ENCODE assay signal across 9 cellular contexts in genomic region chr1:26378088-26378878, GRCh38. TPM values are rescaled to one million over a fixed set of nuclear protein-coding genes. Genes with fewer than 3 reads are reported as not detected.
DNase-seq lines count a peak whose midpoint lies in the region; ATAC-seq and TF ChIP-seq lines count a peak whose summit lies in the region.
"Had no signal": no experiment of that assay in that cellular context is flagged by ENCODE, and none has a peak within 500 bp of the region (broad histone marks: within the 10 kb centered on the region; RNA-seq: fewer than 3 reads in every experiment).

No MANE protein-coding gene starts in this region.

- TF ChIP-seq CTCF in GM12864 (IDR thresholded peaks at IDR 0.05; ENCODE audit: low read depth, low read length, missing control alignments) (no peak), left lung (IDR thresholded peaks at IDR 0.05) (no peak)

- H3K4me3 Mint-ChIP-seq in activated naive CD4-positive, alpha-beta T cell treated with anti-CD3 and anti-CD28 coated beads, Interleukin-2, amount 50 U/mL, for 24 hours: peak overlapping the region; percentile 64

- H3K4me3 ChIP-seq in GM12864 (ENCODE audit: low read depth, low read length) (no peak overlapping the region), left lung (no peak overlapping the region)

- H3K9me3 ChIP-seq in left lung: no peaks in the 10 kb centered on the region

- ATAC-seq in HG03064 (IDR thresholded peaks at IDR 0.05; ENCODE audit: low read depth, unreplicated experiment): peak; percentile 84
- peak; percentile 86 for ATAC-seq in left lung

- H3K36me3 Mint-ChIP-seq in activated naive CD4-positive, alpha-beta T cell treated with anti-CD3 and anti-CD28 coated beads, Interleukin-2, amount 50 U/mL, for 24 hours: no peaks in the 10 kb centered on the region

- H3K4me1 ChIP-seq in left lung: peaks cover 0 to 18% of the 10 kb centered on the region in 2 donors

- H3K9me3 Mint-ChIP-seq in activated naive CD4-positive, alpha-beta T cell treated with anti-CD3 and anti-CD28 coated beads, Interleukin-2, amount 50 U/mL, for 24 hours: no peaks in the 10 kb centered on the region

- H3K27ac Mint-ChIP-seq in activated naive CD4-positive, alpha-beta T cell treated with anti-CD3 and anti-CD28 coated beads, Interleukin-2, amount 50 U/mL, for 24 hours: peak overlapping the region; percentile 90

- H3K36me3 ChIP-seq in left lung: no peaks in the 10 kb centered on the region

- intact Hi-C loops in left lung (cut with DNase I): no loop called here

- H3K4me1 Mint-ChIP-seq in activated naive CD4-positive, alpha-beta T cell treated with anti-CD3 and anti-CD28 coated beads, Interleukin-2, amount 50 U/mL, for 24 hours: peaks cover 67% of the 10 kb centered on the region

- H3K27ac ChIP-seq in left lung: peak overlapping the region; percentile 56 to 57

- peaks cover 0 to 11% of the 10 kb centered on the region in 2 donors for H3K27me3 ChIP-seq in left lung

- H3K27me3 Mint-ChIP-seq in activated naive CD4-positive, alpha-beta T cell treated with anti-CD3 and anti-CD28 coated beads, Interleukin-2, amount 50 U/mL, for 24 hours: no peaks in the 10 kb centered on the region

- DNase-seq in GM12864 (ENCODE audit: low read depth) (peak; percentile 43), SKM-1 treated with dmso at 0.1 percent for 144 hours (lab: John Stamatoyannopoulos, UW; ENCODE audit: unreplicated experiment) (peak; percentile 71), left lung (peak in 1 of 2 donors; percentile 67), cortex of kidney (lab: John Stamatoyannopoulos, UW) (no peak), NCI-H2029 (lab: John Stamatoyannopoulos, UW) (no peak)
- peak; percentile 79 to 80 for DNase-seq in stimulated activated CD8-positive, alpha-beta memory T cell treated with anti-CD3 and anti-CD28 coated beads, Interleukin-7, amount 100 ng/mL, for 4 hours (ENCODE audit: low read depth in 2 of 2)

RNA-seq across cellular contexts. Expression of gene ZNF683, which starts 5.7 kb away (rescaled TPM):
- under 1 TPM; 0.47 to 0.86 TPM for total RNA-seq in left lung
- total RNA-seq: T-helper 1 cell treated with Interleukin-12 subunit alpha and Interleukin-12 subunit beta and Interleukin-4 antibody, amounts not matched to agents 30 ng/mL and 1 ng/mL, for 36 hours had no signal

RNA-seq across cellular contexts. Expression of gene CRYBG2, which starts 24.4 kb away (rescaled TPM):
- 1 to 10 TPM; 2.0 to 7.6 TPM for total RNA-seq in left lung

RNA-seq across cellular contexts. Expression of gene LIN28A, which starts 32.3 kb away (rescaled TPM):
- total RNA-seq in left lung: not detected
- total RNA-seq: T-helper 1 cell treated with Interleukin-12 subunit alpha and Interleukin-12 subunit beta and Interleukin-4 antibody, amounts not matched to agents 30 ng/mL and 1 ng/mL, for 36 hours had no signal

RNA-seq across cellular contexts. Expression of gene DHDDS, which starts 53.8 kb away (rescaled TPM):
- 10 to 100 TPM; 49.6 to 56.0 TPM for total RNA-seq in left lung

Comparison
In these comparisons a context has a peak if more than half of its experiments do, and no peak if none do; other contexts are left out.
1. DNase-seq: peak in GM12864 (single experiment), SKM-1 treated with dmso at 0.1 percent for 144 hours (single experiment) and stimulated activated CD8-positive, alpha-beta memory T cell treated with anti-CD3 and anti-CD28 coated beads, Interleukin-7, amount 100 ng/mL, for 4 hours (2 of 2); none in cortex of kidney (single experiment) and NCI-H2029 (single experiment).